1 cellular context compared by ENCODE assay signal in genomic region chr4:102817613-102818268, GRCh38.
TF ChIP-seq lines count a peak whose summit lies in the region.

No MANE protein-coding gene starts in this region.

TF ChIP-seq in GM23338, 12 proteins besides CTCF, POLR2A, EP300 and RAD21 (continued from another document):
- no peak for TF ChIP-seq ZNF462 (CRISPR knock-in tag; IDR thresholded peaks at IDR 0.05)
- no peak for TF ChIP-seq STAT1 (IDR thresholded peaks at IDR 0.05; ENCODE audit: unreplicated experiment)
- TF ChIP-seq JUNB (IDR thresholded peaks at IDR 0.05; ENCODE audit: unreplicated experiment), result no peak
- no peak for TF ChIP-seq ZNF331 (CRISPR knock-in tag; IDR thresholded peaks at IDR 0.05; ENCODE audit: low read depth)
- no peak for TF ChIP-seq EZH2 (IDR thresholded peaks at IDR 0.05; ENCODE audit: low read depth, unreplicated experiment)
- TF ChIP-seq ZNF114 (CRISPR knock-in tag; IDR thresholded peaks at IDR 0.05), result no peak
